ENCODE assay signal across 5 cellular contexts in the genomic region with DNA sequence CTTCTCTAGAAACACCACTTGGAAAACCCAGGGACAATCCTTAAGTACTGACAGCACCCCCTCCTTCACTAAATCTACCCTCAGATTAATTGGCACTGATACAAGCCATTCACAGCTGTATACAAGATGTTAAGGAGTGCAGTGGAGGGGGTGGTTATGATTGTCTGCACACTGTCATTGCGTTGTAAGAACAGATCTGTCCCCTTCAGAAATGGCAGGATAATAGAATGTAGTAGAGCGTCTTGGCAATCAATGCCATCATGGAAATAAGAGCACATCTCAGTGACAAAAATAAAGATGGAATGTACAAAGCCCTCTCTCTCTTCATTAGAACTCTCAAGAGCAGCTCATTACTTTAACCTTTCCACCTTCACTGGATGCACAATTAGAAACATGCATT.
"Had no signal": no experiment of that assay in that cellular context is flagged by ENCODE, and none has a peak within 500 bp of the region (broad histone marks: within the 10 kb centered on the region; RNA-seq: fewer than 3 reads in every experiment).

No MANE protein-coding gene starts in this region.

- DNase-seq: IMR-90, KBM-7 had no signal

- H3K27ac ChIP-seq: HL-60 had no signal

- H3K4me3 ChIP-seq: K562 had no signal

- ATAC-seq: HepG2, K562 had no signal
